16 cellular contexts compared by ENCODE assay signal in genomic region chr6:38589367-38589720, GRCh38.
"Had no signal": no experiment of that assay in that cellular context is flagged by ENCODE, and none has a peak within 500 bp of the region (broad histone marks: within the 10 kb centered on the region; RNA-seq: fewer than 3 reads in every experiment).

No MANE protein-coding gene starts in this region.

- H3K27ac ChIP-seq: dorsolateral prefrontal cortex, esophagus squamous epithelium, psoas muscle had no signal

- ATAC-seq: left colon; left ventricle myocardium superior; naive thymus-derived CD4-positive, alpha-beta T cell; sciatic nerve had no signal

- H3K27me3 Mint-ChIP-seq: naive thymus-derived CD4-positive, alpha-beta T cell had no signal

- H3K27ac Mint-ChIP-seq: naive thymus-derived CD4-positive, alpha-beta T cell; nephron progenitor cell had no signal

- H3K9me3 ChIP-seq: esophagus squamous epithelium, psoas muscle had no signal

- H3K27me3 ChIP-seq: dorsolateral prefrontal cortex, esophagus squamous epithelium had no signal

- H3K4me1 ChIP-seq: esophagus squamous epithelium, psoas muscle had no signal

- H3K4me1 Mint-ChIP-seq: nephron progenitor cell had no signal

- H3K4me3 Mint-ChIP-seq: naive thymus-derived CD4-positive, alpha-beta T cell; nephron progenitor cell had no signal

- H3K4me3 ChIP-seq: dorsolateral prefrontal cortex, esophagus squamous epithelium, lung, psoas muscle had no signal

- DNase-seq: cortex of kidney; dorsolateral prefrontal cortex; effector CD8-positive, alpha-beta T cell; esophagus squamous epithelium; foreskin melanocyte; hippocampal formation; left colon; left ventricle myocardium superior; naive thymus-derived CD4-positive, alpha-beta T cell; nephron progenitor cell; psoas muscle; stimulated activated CD4-positive, alpha-beta T cell treated with anti-CD3 and anti-CD28 coated beads, Interleukin-2, amount 100 ng/mL, for 24 hours; stimulated activated CD4-positive, alpha-beta T cell treated with anti-CD3 and anti-CD28 coated beads, Interleukin-4, amount 100 ng/mL, for 4 hours; stimulated activated naive CD4-positive, alpha-beta T cell treated with Interleukin-2 at 50 U/mL for 16 hours had no signal

- H3K9me3 Mint-ChIP-seq: naive thymus-derived CD4-positive, alpha-beta T cell; nephron progenitor cell had no signal
